ENCODE assay signal across 14 cellular contexts in genomic region chr7:129341838-129342806, GRCh38.
DNase-seq lines count a peak whose midpoint lies in the region; ATAC-seq and TF ChIP-seq lines count a peak whose summit lies in the region.
"Had no signal": no experiment of that assay in that cellular context is flagged by ENCODE, and none has a peak within 500 bp of the region (broad histone marks: within the 10 kb centered on the region; RNA-seq: fewer than 3 reads in every experiment).

No MANE protein-coding gene starts in this region.

- H3K9me3 ChIP-seq in mucosa of rectum (ENCODE audit: control insufficient read depth in 2 of 2, low read length in 2 of 2) = no peaks in the 10 kb centered on the region
- no peaks in the 10 kb centered on the region for H3K9me3 ChIP-seq in vagina
- H3K9me3 ChIP-seq: BE2C had no signal

- DNase-seq in stimulated activated naive CD8-positive, alpha-beta T cell treated with anti-CD3 and anti-CD28 coated beads, Interleukin-15, Interleukin-2, amounts not matched to agents 100 U/mL and 50 U/mL, for 24 hours = no peak
- DNase-seq in activated CD4-positive, CD25-positive, alpha-beta regulatory T cell (lab: John Stamatoyannopoulos, UW) = no peak
- DNase-seq in vagina (ENCODE audit: extremely low spot score in 2 of 2) = no peak
- no peak for DNase-seq in GM20000 (ENCODE audit: low spot score)
- DNase-seq: CD4-positive, alpha-beta T cell; NCI-H187 treated with DMSO at 0.1 percent for 48 hours; NCI-H510A; SIG-M5 had no signal

- H3K27ac ChIP-seq in mucosa of rectum (ENCODE audit: low read depth in 2 of 2, low read length in 2 of 2) (peak overlapping the region; percentile 35 to 52), vagina (no peak overlapping the region)
- H3K27ac ChIP-seq: KMS-11, RWPE1 had no signal

- H3K27me3 ChIP-seq in mucosa of rectum (ENCODE audit: control insufficient read depth in 2 of 2, insufficient read depth in 2 of 2, low read length in 2 of 2) = no peaks in the 10 kb centered on the region
- no peaks in the 10 kb centered on the region for H3K27me3 ChIP-seq in vagina
- H3K27me3 ChIP-seq: BE2C had no signal

- H3K36me3 ChIP-seq in mucosa of rectum (ENCODE audit: control insufficient read depth in 2 of 2, insufficient read depth in 2 of 2, low read length in 2 of 2) = no peaks in the 10 kb centered on the region
- H3K36me3 ChIP-seq in vagina = no peaks in the 10 kb centered on the region
- H3K36me3 ChIP-seq: BE2C had no signal

- no peak overlapping the region for H3K4me3 Mint-ChIP-seq in stimulated activated naive CD8-positive, alpha-beta T cell treated with anti-CD3 and anti-CD28 coated beads, Interleukin-15, Interleukin-2, amounts not matched to agents 100 ng/mL and 50 ng/mL, for 24 hours
- H3K4me3 Mint-ChIP-seq in activated T-helper 17 cell treated with anti-CD3 and anti-CD28 coated beads, Interleukin-2, amount 50 U/mL, for 72 hours = no peak overlapping the region
- H3K4me3 Mint-ChIP-seq: CD4-positive, alpha-beta T cell had no signal

- peaks cover 32% of the 10 kb centered on the region for H3K4me1 Mint-ChIP-seq in stimulated activated naive CD8-positive, alpha-beta T cell treated with anti-CD3 and anti-CD28 coated beads, Interleukin-15, Interleukin-2, amounts not matched to agents 100 ng/mL and 50 ng/mL, for 24 hours (ENCODE audit: low read depth)
- H3K4me1 Mint-ChIP-seq in activated T-helper 17 cell treated with anti-CD3 and anti-CD28 coated beads, Interleukin-2, amount 50 U/mL, for 72 hours = peaks cover 22% of the 10 kb centered on the region

- H3K9me3 Mint-ChIP-seq in stimulated activated naive CD8-positive, alpha-beta T cell treated with anti-CD3 and anti-CD28 coated beads, Interleukin-15, Interleukin-2, amounts not matched to agents 100 ng/mL and 50 ng/mL, for 24 hours = no peaks in the 10 kb centered on the region
- no peaks in the 10 kb centered on the region for H3K9me3 Mint-ChIP-seq in activated T-helper 17 cell treated with anti-CD3 and anti-CD28 coated beads, Interleukin-2, amount 50 U/mL, for 72 hours
- H3K9me3 Mint-ChIP-seq: CD4-positive, alpha-beta T cell had no signal

- TF ChIP-seq POLR2A in vagina (IDR thresholded peaks at IDR 0.05) = no peak

- TF ChIP-seq CTCF in vagina (IDR thresholded peaks at IDR 0.05) (no peak), GM20000 (IDR thresholded peaks at IDR 0.05; ENCODE audit: extremely low read depth, missing control alignments) (no peak)

- no peaks in the 10 kb centered on the region for H3K27me3 Mint-ChIP-seq in stimulated activated naive CD8-positive, alpha-beta T cell treated with anti-CD3 and anti-CD28 coated beads, Interleukin-15, Interleukin-2, amounts not matched to agents 100 ng/mL and 50 ng/mL, for 24 hours
- H3K27me3 Mint-ChIP-seq in activated T-helper 17 cell treated with anti-CD3 and anti-CD28 coated beads, Interleukin-2, amount 50 U/mL, for 72 hours = no peaks in the 10 kb centered on the region
- H3K27me3 Mint-ChIP-seq: CD4-positive, alpha-beta T cell had no signal

- H3K36me3 Mint-ChIP-seq in stimulated activated naive CD8-positive, alpha-beta T cell treated with anti-CD3 and anti-CD28 coated beads, Interleukin-15, Interleukin-2, amounts not matched to agents 100 ng/mL and 50 ng/mL, for 24 hours (ENCODE audit: low read depth) = no peaks in the 10 kb centered on the region
- no peaks in the 10 kb centered on the region for H3K36me3 Mint-ChIP-seq in activated T-helper 17 cell treated with anti-CD3 and anti-CD28 coated beads, Interleukin-2, amount 50 U/mL, for 72 hours (ENCODE audit: low read depth)

- intact Hi-C loops in vagina (cut with DNase I) = no loop called here

- H3K4me3 ChIP-seq in mucosa of rectum (ENCODE audit: low read length in 2 of 2) (peak overlapping the region; percentile 15 to 38), vagina (no peak overlapping the region)

- H3K27ac Mint-ChIP-seq in stimulated activated naive CD8-positive, alpha-beta T cell treated with anti-CD3 and anti-CD28 coated beads, Interleukin-15, Interleukin-2, amounts not matched to agents 100 ng/mL and 50 ng/mL, for 24 hours = peak overlapping the region; percentile 9
- peak overlapping the region; percentile 1 for H3K27ac Mint-ChIP-seq in activated T-helper 17 cell treated with anti-CD3 and anti-CD28 coated beads, Interleukin-2, amount 50 U/mL, for 72 hours
- H3K27ac Mint-ChIP-seq: CD4-positive, alpha-beta T cell had no signal

- no peak overlapping the region for H3K9ac ChIP-seq in mucosa of rectum (ENCODE audit: low read depth in 1 of 2, low read length in 2 of 2)
- H3K9ac ChIP-seq: KMS-11 had no signal

- no peak for ATAC-seq in stimulated activated naive CD8-positive, alpha-beta T cell treated with anti-CD3 and anti-CD28 coated beads, Interleukin-15, Interleukin-2, amounts not matched to agents 100 U/mL and 50 U/mL, for 24 hours
- no peak for ATAC-seq in activated T-helper 17 cell treated with anti-CD3 and anti-CD28 coated beads, Interleukin-2, amount 50 U/mL, for 72 hours (replicated peaks)

- H3K4me1 ChIP-seq in mucosa of rectum (ENCODE audit: control insufficient read depth in 2 of 2, insufficient read depth in 2 of 2, low read length in 2 of 2) = peaks cover 14 to 20% of the 10 kb centered on the region in 2 donors
- no peaks in the 10 kb centered on the region for H3K4me1 ChIP-seq in vagina
- H3K4me1 ChIP-seq: BE2C had no signal

Comparison
In these comparisons a context has a peak if more than half of its experiments do, and no peak if none do; other contexts are left out.
1. H3K4me3 ChIP-seq: peak in mucosa of rectum (2 of 2); none in vagina (0 of 2).